20 cellular contexts compared by ENCODE assay signal in the genomic region with DNA sequence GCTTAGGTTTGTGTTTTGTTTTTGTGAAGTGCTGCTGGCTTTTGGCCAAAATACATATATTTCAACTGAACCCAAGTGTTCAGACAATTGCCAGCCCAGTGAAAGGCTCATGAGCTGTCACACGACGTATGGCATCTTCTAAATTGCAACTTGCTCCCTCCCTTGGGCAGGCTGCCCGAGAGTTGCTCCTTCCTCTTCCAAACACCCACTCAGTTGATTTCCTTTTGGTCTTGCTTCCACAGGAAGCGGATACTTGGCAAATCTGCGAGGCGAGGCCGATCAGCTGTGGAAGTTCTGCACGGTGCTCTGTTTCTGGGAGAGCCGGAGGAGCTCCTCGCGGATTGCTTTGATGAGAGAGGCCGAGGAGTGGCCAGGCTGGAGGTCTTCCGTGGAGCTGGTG. TPM values are rescaled to one million over a fixed set of nuclear protein-coding genes. Genes with fewer than 3 reads are reported as not detected.
DNase-seq lines count a peak whose midpoint lies in the region; ATAC-seq and TF ChIP-seq lines count a peak whose summit lies in the region.
"Had no signal": no experiment of that assay in that cellular context is flagged by ENCODE, and none has a peak within 500 bp of the region (broad histone marks: within the 10 kb centered on the region; RNA-seq: fewer than 3 reads in every experiment).

No MANE protein-coding gene starts in this region.

- 64 to 78% (median 68%) methylated on average over 13 of the region's 13 CpGs for WGBS in adrenal gland, 4 donors

- H3K9me3 Mint-ChIP-seq in activated CD4-positive, alpha-beta T cell treated with anti-CD3 and anti-CD28 coated beads, Interleukin-2, amount 10 ng/mL, durations not matched to agents 24 days and 14 days: no peaks in the 10 kb centered on the region
- H3K9me3 Mint-ChIP-seq: activated T-cell treated with anti-CD3 and anti-CD28 coated beads, Interleukin-2, amount 50 U/mL, for 72 hours; stimulated activated naive CD8-positive, alpha-beta T cell treated with anti-CD3 and anti-CD28 coated beads, Interleukin-15, amount 100 ng/mL, for 72 hours had no signal

- peak overlapping the region; percentile 61 for H3K27ac ChIP-seq in cardiac muscle cell
- H3K27ac ChIP-seq in adrenal gland: no peak overlapping the region
- H3K27ac ChIP-seq in upper lobe of right lung: peak overlapping the region; percentile 21
- H3K27ac ChIP-seq: skin epidermis had no signal

- no peak overlapping the region for H3K27ac Mint-ChIP-seq in activated CD4-positive, alpha-beta T cell treated with anti-CD3 and anti-CD28 coated beads, Interleukin-2, amount 10 ng/mL, durations not matched to agents 24 days and 14 days
- H3K27ac Mint-ChIP-seq: activated T-cell treated with anti-CD3 and anti-CD28 coated beads, Interleukin-2, amount 50 U/mL, for 72 hours; stimulated activated naive CD8-positive, alpha-beta T cell treated with anti-CD3 and anti-CD28 coated beads, Interleukin-15, amount 100 ng/mL, for 72 hours had no signal

- H3K4me3 ChIP-seq in cardiac muscle cell (no peak overlapping the region), adrenal gland (no peak overlapping the region), upper lobe of right lung (peak overlapping the region; percentile 28)
- H3K4me3 ChIP-seq: MG63, skin epidermis had no signal

- no peak for TF ChIP-seq POLR2A in adrenal gland (IDR thresholded peaks at IDR 0.05)

- peaks cover 13% of the 10 kb centered on the region for H3K27me3 Mint-ChIP-seq in activated CD4-positive, alpha-beta T cell treated with anti-CD3 and anti-CD28 coated beads, Interleukin-2, amount 10 ng/mL, durations not matched to agents 24 days and 14 days
- H3K27me3 Mint-ChIP-seq: stimulated activated naive CD8-positive, alpha-beta T cell treated with anti-CD3 and anti-CD28 coated beads, Interleukin-15, amount 100 ng/mL, for 72 hours had no signal

- H3K4me1 ChIP-seq in cardiac muscle cell (ENCODE audit: low read depth): peaks cover 14% of the 10 kb centered on the region
- H3K4me1 ChIP-seq in adrenal gland (replicated peaks in 1 of 2): no peaks in the 10 kb centered on the region
- H3K4me1 ChIP-seq in upper lobe of right lung: peaks cover 7% of the 10 kb centered on the region

- H3K27me3 ChIP-seq in cardiac muscle cell (no peaks in the 10 kb centered on the region), adrenal gland (no peaks in the 10 kb centered on the region), upper lobe of right lung (no peaks in the 10 kb centered on the region)
- H3K27me3 ChIP-seq: MG63 had no signal

- TF ChIP-seq CTCF in cardiac muscle cell (IDR thresholded peaks at IDR 0.05; ENCODE audit: low read depth, low read length): no peak
- TF ChIP-seq CTCF in adrenal gland (IDR thresholded peaks at IDR 0.05): no peak
- TF ChIP-seq CTCF in upper lobe of right lung (IDR thresholded peaks at IDR 0.05): no peak

- DNase-seq in cardiac muscle cell (ENCODE audit: low read depth in 1 of 2, low spot score in 1 of 2) (peak in 1 of 2 donors; percentile 57), Right ventricle myocardium inferior (ENCODE audit: missing footprints) (no peak), adrenal gland (peak in 5 of 7 donors; percentile 11 to 58 (median 29)), left kidney (ENCODE audit: low read depth, low spot score) (peak; percentile 9), upper lobe of right lung (no peak), epidermal melanocyte (ENCODE audit: insufficient read length, low spot score) (no peak), NCI-H526 treated with DMSO at 0.1 percent for 48 hours (lab: John Stamatoyannopoulos, UW) (no peak)
- DNase-seq in activated CD4-positive, alpha-beta T cell treated with anti-CD3 and anti-CD28 coated beads, Interleukin-2, amount 10 ng/mL, durations not matched to agents 24 days and 14 days: no peak
- DNase-seq: activated CD4-positive, alpha-beta T cell treated with anti-CD3 and anti-CD28 coated beads, Interleukin-2, amount 50 U/mL, for 1 hour; activated T-cell treated with anti-CD3 and anti-CD28 coated beads, Interleukin-2, amount 50 U/mL, for 72 hours; CD8-positive, alpha-beta memory T cell; hypothalamus; MG63; SIG-M5; stimulated activated naive CD8-positive, alpha-beta T cell treated with anti-CD3 and anti-CD28 coated beads, Interleukin-15, amount 100 ng/mL, for 72 hours; T1000 had no signal

- H3K36me3 ChIP-seq in cardiac muscle cell (peaks cover 9% of the 10 kb centered on the region), adrenal gland (replicated peaks in 1 of 2) (no peaks in the 10 kb centered on the region), upper lobe of right lung (no peaks in the 10 kb centered on the region)
- H3K36me3 ChIP-seq: MG63 had no signal

- intact Hi-C loops in Right ventricle myocardium inferior (cut with DNase I) (no loop called here), adrenal gland (cut with DNase I) (no loop called here), upper lobe of right lung (cut with DNase I) (no loop called here)
- intact Hi-C loops in activated CD4-positive, alpha-beta T cell treated with anti-CD3 and anti-CD28 coated beads, Interleukin-2, amount 10 ng/mL, durations not matched to agents 24 days and 14 days (cut with micrococcal nuclease): no loop called here

- no peaks in the 10 kb centered on the region for H3K36me3 Mint-ChIP-seq in activated CD4-positive, alpha-beta T cell treated with anti-CD3 and anti-CD28 coated beads, Interleukin-2, amount 10 ng/mL, durations not matched to agents 24 days and 14 days (ENCODE audit: low read depth)

- no peaks in the 10 kb centered on the region for H3K9me3 ChIP-seq in cardiac muscle cell (ENCODE audit: low read depth)
- H3K9me3 ChIP-seq in adrenal gland (replicated peaks in 1 of 3): no peaks in the 10 kb centered on the region
- H3K9me3 ChIP-seq in upper lobe of right lung: no peaks in the 10 kb centered on the region
- H3K9me3 ChIP-seq: MG63 had no signal

- H3K4me1 Mint-ChIP-seq in activated CD4-positive, alpha-beta T cell treated with anti-CD3 and anti-CD28 coated beads, Interleukin-2, amount 10 ng/mL, durations not matched to agents 24 days and 14 days: peaks cover 6% of the 10 kb centered on the region
- H3K4me1 Mint-ChIP-seq: stimulated activated naive CD8-positive, alpha-beta T cell treated with anti-CD3 and anti-CD28 coated beads, Interleukin-15, amount 100 ng/mL, for 72 hours had no signal

- H3K4me3 Mint-ChIP-seq in activated CD4-positive, alpha-beta T cell treated with anti-CD3 and anti-CD28 coated beads, Interleukin-2, amount 10 ng/mL, durations not matched to agents 24 days and 14 days: no peak overlapping the region
- H3K4me3 Mint-ChIP-seq: activated T-cell treated with anti-CD3 and anti-CD28 coated beads, Interleukin-2, amount 50 U/mL, for 72 hours; CD8-positive, alpha-beta memory T cell; stimulated activated naive CD8-positive, alpha-beta T cell treated with anti-CD3 and anti-CD28 coated beads, Interleukin-15, amount 100 ng/mL, for 72 hours had no signal

- ATAC-seq in Right ventricle myocardium inferior: no peak
- peak; percentile 56 for ATAC-seq in upper lobe of right lung
- ATAC-seq: activated T-cell treated with anti-CD3 and anti-CD28 coated beads, Interleukin-2, amount 50 U/mL, for 72 hours; stimulated activated naive CD8-positive, alpha-beta T cell treated with anti-CD3 and anti-CD28 coated beads, Interleukin-15, amount 100 ng/mL, for 72 hours had no signal

RNA-seq across cellular contexts. Expression of a gene that starts 39.6 kb away (rescaled TPM):
- 0.28 TPM in 1 of 2 replicates, not detected in the other for total RNA-seq in cardiac muscle cell
- 0.39 TPM in 1 of 2 replicates, not detected in the other for polyA plus RNA-seq in cardiac muscle cell
- not detected for total RNA-seq in Right ventricle myocardium inferior
- total RNA-seq in adrenal gland: not detected
- not detected for polyA plus RNA-seq in adrenal gland
- total RNA-seq in upper lobe of right lung: 2.4 TPM
- not detected in 2 replicates for total RNA-seq in activated CD4-positive, alpha-beta T cell treated with anti-CD3 and anti-CD28 coated beads, Interleukin-2, amount 10 ng/mL, durations not matched to agents 24 days and 14 days
- total RNA-seq: CD8-positive, alpha-beta memory T cell had no signal
- polyA plus RNA-seq: CD8-positive, alpha-beta memory T cell had no signal

RNA-seq across cellular contexts. Expression of a gene that starts 39.8 kb away (rescaled TPM):
- not detected in 2 replicates for total RNA-seq in cardiac muscle cell
- polyA plus RNA-seq in cardiac muscle cell: not detected in 2 replicates
- total RNA-seq in Right ventricle myocardium inferior: not detected
- not detected for total RNA-seq in adrenal gland
- not detected for polyA plus RNA-seq in adrenal gland
- 9.6 TPM for total RNA-seq in upper lobe of right lung
- total RNA-seq in activated CD4-positive, alpha-beta T cell treated with anti-CD3 and anti-CD28 coated beads, Interleukin-2, amount 10 ng/mL, durations not matched to agents 24 days and 14 days: 0.09 TPM in 1 of 2 replicates, not detected in the other
- total RNA-seq: CD8-positive, alpha-beta memory T cell; chondrocyte had no signal
- polyA plus RNA-seq: esophagus, neural cell had no signal

Comparison
In these comparisons a context has a peak if more than half of its experiments do, and no peak if none do; other contexts are left out.
1. DNase-seq: peak in adrenal gland (5 of 7) and left kidney (single experiment); none in Right ventricle myocardium inferior (single experiment), upper lobe of right lung (single experiment), epidermal melanocyte (single experiment), activated CD4-positive, alpha-beta T cell treated with anti-CD3 and anti-CD28 coated beads, Interleukin-2, amount 10 ng/mL, durations not matched to agents 24 days and 14 days (single experiment) and NCI-H526 treated with DMSO at 0.1 percent for 48 hours (single experiment).
2. H3K27ac ChIP-seq: peak in cardiac muscle cell (single experiment) and upper lobe of right lung (single experiment); none in adrenal gland (0 of 5).